In the genomic region with DNA sequence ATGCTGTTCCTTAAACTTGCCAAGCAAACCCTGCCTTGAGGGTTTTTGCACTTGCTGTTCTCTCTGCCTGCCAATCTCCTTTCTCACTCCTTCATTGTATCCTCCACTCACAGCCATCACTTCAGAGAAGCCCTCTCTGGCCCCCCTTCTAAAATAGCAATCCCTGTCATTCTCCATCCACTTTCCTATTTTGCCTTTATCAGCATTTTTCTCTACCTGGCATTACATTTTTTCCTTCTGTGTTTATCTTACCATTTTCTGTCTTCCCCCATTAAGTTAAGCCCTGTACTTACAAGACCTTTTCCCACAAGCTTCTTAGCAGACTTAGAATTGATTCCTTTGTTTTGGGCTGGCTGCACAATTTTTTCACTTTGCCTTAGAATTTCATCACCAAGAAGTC, we compare ENCODE assay signal across 22 cellular contexts.
"Had no signal": no experiment of that assay in that cellular context is flagged by ENCODE, and none has a peak within 500 bp of the region (broad histone marks: within the 10 kb centered on the region; RNA-seq: fewer than 3 reads in every experiment).

No MANE protein-coding gene starts in this region.

- H3K27ac ChIP-seq: colonic mucosa, epithelial cell of prostate, gastrocnemius medialis, lower lobe of right lung, pancreas, right atrium auricular region, sigmoid colon, suprapubic skin, transverse colon, vagina had no signal

- H3K9me3 ChIP-seq: colonic mucosa, gastrocnemius medialis, lower lobe of right lung, pancreas, right atrium auricular region, sigmoid colon, suprapubic skin, transverse colon, vagina had no signal

- H3K4me1 ChIP-seq: colonic mucosa, gastrocnemius medialis, lower lobe of right lung, pancreas, right atrium auricular region, sigmoid colon, suprapubic skin, transverse colon, vagina had no signal

- H3K4me3 Mint-ChIP-seq: dendritic cell treated with granulocyte-macrophage colony-stimulating factor and Interleukin-4, amounts not matched to agents 40 ng/mL and 50 ng/mL, for 4 days; endodermal cell; natural killer cell; stimulated activated naive CD8-positive, alpha-beta T cell treated with anti-CD3 and anti-CD28 coated beads, Interleukin-15, amount 100 ng/mL, for 72 hours had no signal

- H3K27ac Mint-ChIP-seq: dendritic cell treated with granulocyte-macrophage colony-stimulating factor and Interleukin-4, amounts not matched to agents 40 ng/mL and 50 ng/mL, for 4 days; endodermal cell; natural killer cell; stimulated activated naive CD8-positive, alpha-beta T cell treated with anti-CD3 and anti-CD28 coated beads, Interleukin-15, amount 100 ng/mL, for 72 hours had no signal

- ATAC-seq: esophagus mucosa; gastrocnemius medialis; left ventricle myocardium superior; lower lobe of right lung; natural killer cell; stimulated activated naive CD8-positive, alpha-beta T cell treated with anti-CD3 and anti-CD28 coated beads, Interleukin-15, amount 100 ng/mL, for 72 hours had no signal

- H3K9me3 Mint-ChIP-seq: dendritic cell treated with granulocyte-macrophage colony-stimulating factor and Interleukin-4, amounts not matched to agents 40 ng/mL and 50 ng/mL, for 4 days; natural killer cell; stimulated activated naive CD8-positive, alpha-beta T cell treated with anti-CD3 and anti-CD28 coated beads, Interleukin-15, amount 100 ng/mL, for 72 hours had no signal

- H3K4me3 ChIP-seq: colonic mucosa, gastrocnemius medialis, lower lobe of right lung, pancreas, right atrium auricular region, sigmoid colon, suprapubic skin, transverse colon, vagina had no signal

- H3K4me1 Mint-ChIP-seq: natural killer cell; stimulated activated naive CD8-positive, alpha-beta T cell treated with anti-CD3 and anti-CD28 coated beads, Interleukin-15, amount 100 ng/mL, for 72 hours had no signal

- DNase-seq: colonic mucosa; effector CD8-positive, alpha-beta T cell; endodermal cell; foreskin fibroblast; gastrocnemius medialis; head of caudate nucleus; left ventricle myocardium superior; lower lobe of right lung; natural killer cell; occipital lobe; pancreas; sigmoid colon; stimulated activated CD4-positive, alpha-beta T cell treated with anti-CD3 and anti-CD28 coated beads, Interleukin-4, amount 100 ng/mL, for 4 hours; stimulated activated naive CD4-positive, alpha-beta T cell; stimulated activated naive CD8-positive, alpha-beta T cell treated with anti-CD3 and anti-CD28 coated beads, Interleukin-15, amount 100 ng/mL, for 72 hours; transverse colon had no signal

- H3K27me3 ChIP-seq: colonic mucosa, gastrocnemius medialis, pancreas, right atrium auricular region, sigmoid colon, suprapubic skin, transverse colon, vagina had no signal

- H3K36me3 Mint-ChIP-seq: natural killer cell had no signal

- H3K36me3 ChIP-seq: colonic mucosa, gastrocnemius medialis, lower lobe of right lung, pancreas, right atrium auricular region, sigmoid colon, suprapubic skin, transverse colon, vagina had no signal
